Comparison of ENCODE assay signal across 1 cellular context in the genomic region with DNA sequence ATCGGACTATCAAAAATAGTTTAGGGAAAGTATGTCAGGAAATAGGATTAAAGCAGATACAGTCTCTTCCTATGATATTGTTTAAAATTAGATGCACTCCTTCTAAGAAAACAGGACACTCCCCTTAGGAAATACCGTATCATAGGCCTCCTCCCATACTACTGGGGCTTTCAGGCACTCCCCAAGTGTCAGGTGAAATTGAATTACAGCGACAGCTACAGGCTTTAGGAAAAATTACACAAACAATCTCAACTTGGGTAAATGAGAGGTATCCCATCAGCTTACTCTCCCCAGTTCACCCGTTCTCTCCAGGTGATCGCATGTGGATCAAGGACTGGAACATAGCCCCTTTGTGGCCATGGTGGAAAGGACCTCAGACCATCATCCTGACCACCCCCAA.
TF ChIP-seq lines count a peak whose summit lies in the region.

No MANE protein-coding gene starts in this region.

TF ChIP-seq in Ishikawa, 13 proteins besides CTCF, POLR2A, EP300 and RAD21 (continued from another document):
- TF ChIP-seq, protein P1, sequence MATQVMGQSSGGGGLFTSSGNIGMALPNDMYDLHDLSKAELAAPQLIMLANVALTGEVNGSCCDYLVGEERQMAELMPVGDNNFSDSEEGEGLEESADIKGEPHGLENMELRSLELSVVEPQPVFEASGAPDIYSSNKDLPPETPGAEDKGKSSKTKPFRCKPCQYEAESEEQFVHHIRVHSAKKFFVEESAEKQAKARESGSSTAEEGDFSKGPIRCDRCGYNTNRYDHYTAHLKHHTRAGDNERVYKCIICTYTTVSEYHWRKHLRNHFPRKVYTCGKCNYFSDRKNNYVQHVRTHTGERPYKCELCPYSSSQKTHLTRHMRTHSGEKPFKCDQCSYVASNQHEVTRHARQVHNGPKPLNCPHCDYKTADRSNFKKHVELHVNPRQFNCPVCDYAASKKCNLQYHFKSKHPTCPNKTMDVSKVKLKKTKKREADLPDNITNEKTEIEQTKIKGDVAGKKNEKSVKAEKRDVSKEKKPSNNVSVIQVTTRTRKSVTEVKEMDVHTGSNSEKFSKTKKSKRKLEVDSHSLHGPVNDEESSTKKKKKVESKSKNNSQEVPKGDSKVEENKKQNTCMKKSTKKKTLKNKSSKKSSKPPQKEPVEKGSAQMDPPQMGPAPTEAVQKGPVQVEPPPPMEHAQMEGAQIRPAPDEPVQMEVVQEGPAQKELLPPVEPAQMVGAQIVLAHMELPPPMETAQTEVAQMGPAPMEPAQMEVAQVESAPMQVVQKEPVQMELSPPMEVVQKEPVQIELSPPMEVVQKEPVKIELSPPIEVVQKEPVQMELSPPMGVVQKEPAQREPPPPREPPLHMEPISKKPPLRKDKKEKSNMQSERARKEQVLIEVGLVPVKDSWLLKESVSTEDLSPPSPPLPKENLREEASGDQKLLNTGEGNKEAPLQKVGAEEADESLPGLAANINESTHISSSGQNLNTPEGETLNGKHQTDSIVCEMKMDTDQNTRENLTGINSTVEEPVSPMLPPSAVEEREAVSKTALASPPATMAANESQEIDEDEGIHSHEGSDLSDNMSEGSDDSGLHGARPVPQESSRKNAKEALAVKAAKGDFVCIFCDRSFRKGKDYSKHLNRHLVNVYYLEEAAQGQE (IDR thresholded peaks at IDR 0.05; ENCODE audit: low read depth): no peak
- TF ChIP-seq TEAD4 (IDR thresholded peaks at IDR 0.05): no peak
- no peak for TF ChIP-seq USF1 (IDR thresholded peaks at IDR 0.05)
